Comparison of ENCODE assay signal across 19 cellular contexts in the genomic region with DNA sequence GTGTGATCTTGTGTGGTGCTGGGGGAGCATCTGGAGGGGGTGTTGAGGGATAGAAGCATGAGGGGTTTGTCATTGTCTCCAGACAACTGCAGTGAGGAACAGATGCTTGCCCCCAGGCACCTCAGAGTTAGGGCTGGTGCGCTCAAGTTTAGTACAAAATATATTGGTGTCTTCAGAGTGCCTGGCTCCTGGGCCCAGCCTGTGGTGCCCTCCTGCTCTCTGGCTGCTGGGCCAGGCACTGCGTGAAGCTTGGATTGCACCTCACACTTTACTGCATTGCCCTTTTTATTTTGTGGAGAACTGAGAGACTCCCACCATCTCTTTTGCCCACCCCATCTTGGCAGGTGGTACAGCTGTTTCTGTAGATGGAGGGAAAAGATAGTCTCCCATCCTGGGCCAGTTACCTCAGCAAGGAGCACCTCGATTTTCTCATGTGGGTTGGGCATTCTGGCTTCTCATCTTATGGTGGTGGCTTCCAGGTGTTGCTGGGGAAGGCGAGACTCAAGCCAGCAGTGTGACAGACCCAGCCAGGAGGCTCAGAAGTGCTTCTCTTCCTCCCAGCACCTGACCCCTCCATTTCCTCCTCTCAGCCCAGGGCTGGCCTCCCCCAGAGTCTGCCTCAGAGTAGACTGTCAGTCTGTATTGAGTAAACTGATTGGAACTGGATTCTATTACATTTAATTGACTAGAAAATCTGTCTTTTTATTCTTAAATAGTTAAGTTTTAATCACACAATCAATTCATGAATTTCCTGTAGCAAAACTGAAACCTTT.
A peak's percentile ranks its signal among the peaks of the same experiment; 100 is the strongest.
DNase-seq lines count a peak whose midpoint lies in the region; ATAC-seq and TF ChIP-seq lines count a peak whose summit lies in the region.
"Had no signal": no experiment of that assay in that cellular context is flagged by ENCODE, and none has a peak within 500 bp of the region (broad histone marks: within the 10 kb centered on the region; RNA-seq: fewer than 3 reads in every experiment).

No MANE protein-coding gene starts in this region.

- H3K27ac ChIP-seq in KOPT-K1 (ENCODE audit: low read depth, low read length, poor library complexity, severe bottlenecking) (peak overlapping the region; percentile 66), sigmoid colon (no peak overlapping the region)
- H3K27ac ChIP-seq: dorsolateral prefrontal cortex, left lung, thyroid gland had no signal

- H3K4me1 Mint-ChIP-seq in activated naive CD4-positive, alpha-beta T cell treated with anti-CD3 and anti-CD28 coated beads, Interleukin-2, amount 10 ng/mL, durations not matched to agents 7 days and 5 days: peaks cover 21% of the 10 kb centered on the region
- peaks cover 21% of the 10 kb centered on the region for H3K4me1 Mint-ChIP-seq in activated naive CD8-positive, alpha-beta T cell treated with anti-CD3 and anti-CD28 coated beads for 36 hours

- H3K4me3 Mint-ChIP-seq in activated naive CD4-positive, alpha-beta T cell treated with anti-CD3 and anti-CD28 coated beads, Interleukin-2, amount 10 ng/mL, durations not matched to agents 7 days and 5 days: no peak overlapping the region
- no peak overlapping the region for H3K4me3 Mint-ChIP-seq in activated naive CD8-positive, alpha-beta T cell treated with anti-CD3 and anti-CD28 coated beads for 36 hours

- H3K27me3 ChIP-seq in sigmoid colon: no peaks in the 10 kb centered on the region
- H3K27me3 ChIP-seq: dorsolateral prefrontal cortex, left lung, thyroid gland had no signal

- no peak for TF ChIP-seq EP300 in sigmoid colon (IDR thresholded peaks at IDR 0.05)

- WGBS in sigmoid colon, 2 donors: 81 to 90% methylated on average over 4 of the region's 4 CpGs

- CTCF ChIA-PET in activated naive CD4-positive, alpha-beta T cell treated with anti-CD3 and anti-CD28 coated beads, Interleukin-2, amount 10 ng/mL, durations not matched to agents 7 days and 5 days (lab: Charles Lee): interaction anchor here (1.1 to 1.6 kb wide), 2 partner anchors 10 to 100 kb away, joined by 4 to 8 read pairs; no protein-coding TSS in a partner anchor

- TF ChIP-seq CTCF in sigmoid colon (IDR thresholded peaks at IDR 0.05): no peak

- no peak for TF ChIP-seq POLR2A in sigmoid colon (IDR thresholded peaks at IDR 0.05)

- H3K36me3 Mint-ChIP-seq in activated naive CD4-positive, alpha-beta T cell treated with anti-CD3 and anti-CD28 coated beads, Interleukin-2, amount 10 ng/mL, durations not matched to agents 7 days and 5 days: no peaks in the 10 kb centered on the region
- H3K36me3 Mint-ChIP-seq in activated naive CD8-positive, alpha-beta T cell treated with anti-CD3 and anti-CD28 coated beads for 36 hours: no peaks in the 10 kb centered on the region

- H3K36me3 ChIP-seq in KOPT-K1 (ENCODE audit: insufficient read depth, low read length): no peaks in the 10 kb centered on the region
- no peaks in the 10 kb centered on the region for H3K36me3 ChIP-seq in sigmoid colon
- H3K36me3 ChIP-seq: left lung, thyroid gland had no signal

- ATAC-seq in HG02678 (IDR thresholded peaks at IDR 0.05; ENCODE audit: unreplicated experiment): no peak
- ATAC-seq: esophagus mucosa, HepG2, left lung had no signal

- H3K9me3 ChIP-seq in KOPT-K1 (ENCODE audit: insufficient read depth, low read length, poor library complexity, severe bottlenecking): no peaks in the 10 kb centered on the region
- no peaks in the 10 kb centered on the region for H3K9me3 ChIP-seq in sigmoid colon
- H3K9me3 ChIP-seq: left lung, thyroid gland had no signal

- H3K9me3 Mint-ChIP-seq in activated naive CD4-positive, alpha-beta T cell treated with anti-CD3 and anti-CD28 coated beads, Interleukin-2, amount 10 ng/mL, durations not matched to agents 7 days and 5 days: no peaks in the 10 kb centered on the region
- H3K9me3 Mint-ChIP-seq in activated naive CD8-positive, alpha-beta T cell treated with anti-CD3 and anti-CD28 coated beads for 36 hours: no peaks in the 10 kb centered on the region

- H3K4me3 ChIP-seq in sigmoid colon: no peak overlapping the region
- H3K4me3 ChIP-seq: dorsolateral prefrontal cortex, left lung, thyroid gland had no signal

- H3K4me1 ChIP-seq in sigmoid colon: no peaks in the 10 kb centered on the region
- H3K4me1 ChIP-seq: left lung, thyroid gland had no signal

- H3K27me3 Mint-ChIP-seq in activated naive CD4-positive, alpha-beta T cell treated with anti-CD3 and anti-CD28 coated beads, Interleukin-2, amount 10 ng/mL, durations not matched to agents 7 days and 5 days: no peaks in the 10 kb centered on the region
- no peaks in the 10 kb centered on the region for H3K27me3 Mint-ChIP-seq in activated naive CD8-positive, alpha-beta T cell treated with anti-CD3 and anti-CD28 coated beads for 36 hours

- H3K27ac Mint-ChIP-seq in activated naive CD4-positive, alpha-beta T cell treated with anti-CD3 and anti-CD28 coated beads, Interleukin-2, amount 10 ng/mL, durations not matched to agents 7 days and 5 days: peak overlapping the region; percentile 30
- peak overlapping the region; percentile 70 for H3K27ac Mint-ChIP-seq in activated naive CD8-positive, alpha-beta T cell treated with anti-CD3 and anti-CD28 coated beads for 36 hours

- intact Hi-C loops in sigmoid colon (cut with DNase I): no loop called here

- no peak for DNase-seq in activated naive CD4-positive, alpha-beta T cell treated with anti-CD3 and anti-CD28 coated beads, Interleukin-2, amount 10 ng/mL, durations not matched to agents 7 days and 5 days
- DNase-seq in activated naive CD4-positive, alpha-beta T cell (lab: John Stamatoyannopoulos, UW): no peak
- no peak for DNase-seq in activated naive CD8-positive, alpha-beta T cell treated with anti-CD3 and anti-CD28 coated beads for 36 hours
- peak; percentile 40 for DNase-seq in sigmoid colon
- no peak for DNase-seq in A172 (ENCODE audit: low spot score)
- no peak for DNase-seq in EL
- DNase-seq: AML-193; dorsolateral prefrontal cortex; NCI-H187 treated with DMSO at 0.1 percent for 48 hours; SIG-M5; stimulated activated CD4-positive, alpha-beta T cell treated with anti-CD3 and anti-CD28 coated beads, Interleukin-4, amount 100 ng/mL, for 4 hours; stimulated activated CD8-positive, alpha-beta memory T cell treated with anti-CD3 and anti-CD28 coated beads, Interleukin-4, amount 100 ng/mL, for 48 hours; T-helper 9 cell; thyroid gland had no signal
